In the genomic region with DNA sequence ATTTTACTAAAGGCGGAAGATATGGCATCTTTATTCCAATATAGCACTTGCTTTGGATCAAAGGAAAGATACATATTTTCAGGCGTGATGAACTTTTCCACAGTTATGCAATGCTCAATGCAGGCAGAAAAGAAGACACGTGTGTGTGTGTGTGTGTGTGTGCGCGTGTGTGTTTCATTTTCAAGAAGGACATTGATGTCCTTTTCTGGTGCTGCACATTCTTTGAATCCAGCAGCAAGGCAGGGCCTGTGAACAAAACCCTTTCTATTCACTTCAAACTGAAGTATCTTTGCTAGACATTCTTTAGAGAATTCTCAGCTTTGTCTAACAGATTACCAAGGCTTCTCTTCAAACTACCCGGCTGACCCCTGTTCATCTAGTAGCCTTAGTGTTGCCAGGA, we compare ENCODE assay signal across 19 cellular contexts.
"Had no signal": no experiment of that assay in that cellular context is flagged by ENCODE, and none has a peak within 500 bp of the region (broad histone marks: within the 10 kb centered on the region; RNA-seq: fewer than 3 reads in every experiment).

No MANE protein-coding gene starts in this region.

- H3K9me3 Mint-ChIP-seq: effector memory CD8-positive, alpha-beta T cell; naive B cell; nephron had no signal

- H3K36me3 Mint-ChIP-seq: naive B cell had no signal

- ATAC-seq: effector memory CD8-positive, alpha-beta T cell had no signal

- H3K36me3 ChIP-seq: esophagus squamous epithelium, sigmoid colon, stomach, thoracic aorta had no signal

- H3K27ac ChIP-seq: esophagus squamous epithelium, hepatocyte, sigmoid colon, skin epidermis, stomach, thoracic aorta had no signal

- H3K4me3 Mint-ChIP-seq: effector memory CD8-positive, alpha-beta T cell; naive B cell; nephron had no signal

- H3K79me2 ChIP-seq: hepatocyte had no signal

- H2AFZ ChIP-seq: hepatocyte had no signal

- DNase-seq: cerebellar nuclear complex; dermis blood vessel endothelial cell; effector memory CD8-positive, alpha-beta T cell; esophagus squamous epithelium; foreskin fibroblast; kidney glomerular epithelial cell; mesendoderm; naive B cell; posterior cingulate gyrus; sigmoid colon; stimulated activated CD4-positive, alpha-beta T cell treated with anti-CD3 and anti-CD28 coated beads, Interleukin-2, amount 100 ng/mL, for 24 hours; stimulated activated CD4-positive, alpha-beta T cell treated with anti-CD3 and anti-CD28 coated beads, Interleukin-4, amount 100 ng/mL, for 4 hours; stimulated activated naive CD4-positive, alpha-beta T cell; stomach; substantia nigra had no signal

- H3K27me3 ChIP-seq: esophagus squamous epithelium, hepatocyte, sigmoid colon, stomach had no signal

- H3K4me3 ChIP-seq: esophagus squamous epithelium, hepatocyte, sigmoid colon, skin epidermis, stomach, thoracic aorta had no signal

- H3K9me3 ChIP-seq: esophagus squamous epithelium, sigmoid colon, stomach, thoracic aorta had no signal

- H3K4me2 ChIP-seq: hepatocyte had no signal

- H3K27ac Mint-ChIP-seq: effector memory CD8-positive, alpha-beta T cell; nephron had no signal

- H3K27me3 Mint-ChIP-seq: effector memory CD8-positive, alpha-beta T cell; naive B cell had no signal
